ENCODE assay signal across 1 cellular context in the genomic region with DNA sequence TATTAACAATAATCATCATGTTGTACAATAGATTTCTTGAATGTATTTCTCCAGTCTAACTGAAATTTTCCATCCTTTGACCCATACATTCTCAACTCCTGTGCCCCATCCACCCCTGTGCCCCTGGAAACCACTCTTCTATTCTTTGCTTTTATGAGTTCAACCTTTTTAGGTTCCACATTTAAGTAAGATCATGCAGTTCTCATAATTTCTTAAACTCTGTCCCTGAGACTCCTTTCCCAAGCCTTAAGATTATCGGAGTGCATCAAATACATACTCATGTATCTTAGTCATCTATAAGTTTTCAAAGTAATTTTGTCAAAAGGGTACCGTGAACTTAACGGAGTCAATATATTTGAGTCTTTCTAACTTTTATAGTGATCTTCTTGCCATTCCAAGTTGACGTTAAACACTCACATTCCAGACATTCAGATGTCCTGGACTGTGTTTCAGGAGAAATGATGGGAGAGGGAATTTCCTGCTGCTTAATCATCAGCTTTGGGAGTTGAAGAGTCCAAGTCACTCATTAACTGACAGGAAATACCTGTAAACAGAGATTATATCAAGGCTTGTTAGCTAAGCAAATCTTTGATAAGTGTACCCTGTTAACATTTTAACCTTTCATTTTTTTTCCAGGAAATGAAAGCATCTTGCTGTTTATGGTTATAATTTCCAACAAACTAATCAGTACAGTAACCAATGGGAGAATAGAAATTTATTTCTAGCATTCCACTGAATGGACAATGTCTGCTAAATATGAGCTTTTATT.
TF ChIP-seq lines count a peak whose summit lies in the region.

No MANE protein-coding gene starts in this region.

TF ChIP-seq in liver, 16 proteins besides CTCF, POLR2A, EP300 and RAD21 (continued from another document):
- TF ChIP-seq, protein P1, sequence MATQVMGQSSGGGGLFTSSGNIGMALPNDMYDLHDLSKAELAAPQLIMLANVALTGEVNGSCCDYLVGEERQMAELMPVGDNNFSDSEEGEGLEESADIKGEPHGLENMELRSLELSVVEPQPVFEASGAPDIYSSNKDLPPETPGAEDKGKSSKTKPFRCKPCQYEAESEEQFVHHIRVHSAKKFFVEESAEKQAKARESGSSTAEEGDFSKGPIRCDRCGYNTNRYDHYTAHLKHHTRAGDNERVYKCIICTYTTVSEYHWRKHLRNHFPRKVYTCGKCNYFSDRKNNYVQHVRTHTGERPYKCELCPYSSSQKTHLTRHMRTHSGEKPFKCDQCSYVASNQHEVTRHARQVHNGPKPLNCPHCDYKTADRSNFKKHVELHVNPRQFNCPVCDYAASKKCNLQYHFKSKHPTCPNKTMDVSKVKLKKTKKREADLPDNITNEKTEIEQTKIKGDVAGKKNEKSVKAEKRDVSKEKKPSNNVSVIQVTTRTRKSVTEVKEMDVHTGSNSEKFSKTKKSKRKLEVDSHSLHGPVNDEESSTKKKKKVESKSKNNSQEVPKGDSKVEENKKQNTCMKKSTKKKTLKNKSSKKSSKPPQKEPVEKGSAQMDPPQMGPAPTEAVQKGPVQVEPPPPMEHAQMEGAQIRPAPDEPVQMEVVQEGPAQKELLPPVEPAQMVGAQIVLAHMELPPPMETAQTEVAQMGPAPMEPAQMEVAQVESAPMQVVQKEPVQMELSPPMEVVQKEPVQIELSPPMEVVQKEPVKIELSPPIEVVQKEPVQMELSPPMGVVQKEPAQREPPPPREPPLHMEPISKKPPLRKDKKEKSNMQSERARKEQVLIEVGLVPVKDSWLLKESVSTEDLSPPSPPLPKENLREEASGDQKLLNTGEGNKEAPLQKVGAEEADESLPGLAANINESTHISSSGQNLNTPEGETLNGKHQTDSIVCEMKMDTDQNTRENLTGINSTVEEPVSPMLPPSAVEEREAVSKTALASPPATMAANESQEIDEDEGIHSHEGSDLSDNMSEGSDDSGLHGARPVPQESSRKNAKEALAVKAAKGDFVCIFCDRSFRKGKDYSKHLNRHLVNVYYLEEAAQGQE (IDR thresholded peaks at IDR 0.05): peak; percentile 76
- TF ChIP-seq HNF4A (conservative IDR thresholded peaks at IDR 0.05) (peak; percentile 89 to 94), NR2F2 (IDR thresholded peaks at IDR 0.05) (peak; percentile 81), SP1 (IDR thresholded peaks at IDR 0.05) (peak; percentile 87), HNF4G (IDR thresholded peaks at IDR 0.05) (peak; percentile 88), GABPA (IDR thresholded peaks at IDR 0.05 in 1 of 2, conservative IDR thresholded peaks at IDR 0.05 in 1 of 2) (peak; percentile 24 to 32), JUND (IDR thresholded peaks at IDR 0.05) (peak; percentile 85 to 92)
- TF ChIP-seq, protein P2, sequence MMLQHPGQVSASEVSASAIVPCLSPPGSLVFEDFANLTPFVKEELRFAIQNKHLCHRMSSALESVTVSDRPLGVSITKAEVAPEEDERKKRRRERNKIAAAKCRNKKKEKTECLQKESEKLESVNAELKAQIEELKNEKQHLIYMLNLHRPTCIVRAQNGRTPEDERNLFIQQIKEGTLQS (IDR thresholded peaks at IDR 0.05): peak; percentile 57
- TF ChIP-seq, protein P3, sequence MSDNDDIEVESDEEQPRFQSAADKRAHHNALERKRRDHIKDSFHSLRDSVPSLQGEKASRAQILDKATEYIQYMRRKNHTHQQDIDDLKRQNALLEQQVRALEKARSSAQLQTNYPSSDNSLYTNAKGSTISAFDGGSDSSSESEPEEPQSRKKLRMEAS (IDR thresholded peaks at IDR 0.05): peak; percentile 76
